16 cellular contexts compared by ENCODE assay signal in the genomic region with DNA sequence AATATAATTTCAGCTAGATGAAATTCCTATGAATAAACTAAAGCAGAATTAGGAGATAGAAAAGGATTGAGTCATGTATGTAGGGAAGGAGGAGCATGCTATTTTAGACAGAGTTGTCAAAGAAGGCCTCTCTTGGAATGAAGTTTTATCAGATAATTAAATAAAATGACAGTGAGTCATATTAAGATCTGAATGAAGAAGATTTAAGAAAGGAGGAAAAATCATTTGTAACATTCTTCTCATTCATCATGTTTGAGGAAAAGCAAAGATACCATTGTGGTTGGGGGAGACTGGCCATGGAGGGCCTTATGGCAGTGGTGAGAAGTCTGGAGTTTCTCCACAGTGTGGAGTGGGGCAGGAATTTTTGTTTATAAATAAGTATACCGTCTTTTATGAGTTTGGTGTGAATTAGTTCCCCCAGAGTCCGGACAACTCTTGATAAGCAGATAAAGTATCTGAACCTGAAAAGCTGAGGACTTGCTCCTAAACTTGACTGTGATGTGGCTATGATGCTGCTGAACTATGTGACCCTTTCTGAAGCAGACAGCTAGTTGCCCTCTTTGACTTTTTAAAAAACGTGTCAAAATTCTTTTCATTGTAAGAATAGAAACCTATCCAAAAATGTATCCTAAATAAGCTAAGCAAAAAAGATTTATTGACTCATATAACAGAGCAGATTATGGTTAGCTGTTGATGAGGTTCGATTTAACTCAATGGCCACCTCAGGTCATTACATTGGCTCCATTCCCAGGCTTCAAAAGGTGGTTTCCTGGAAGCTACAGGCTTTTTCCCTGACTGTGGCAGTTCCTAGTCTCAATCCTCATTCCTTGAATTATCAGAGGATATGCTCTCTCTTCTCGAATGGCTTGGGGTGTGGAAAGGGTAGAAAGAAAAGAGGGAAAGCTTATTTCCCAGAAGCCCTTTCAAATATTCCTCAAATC.
DNase-seq lines count a peak whose midpoint lies in the region; ATAC-seq and TF ChIP-seq lines count a peak whose summit lies in the region.
"Had no signal": no experiment of that assay in that cellular context is flagged by ENCODE, and none has a peak within 500 bp of the region (broad histone marks: within the 10 kb centered on the region; RNA-seq: fewer than 3 reads in every experiment).

No MANE protein-coding gene starts in this region.

- H3K36me3 ChIP-seq in adipocyte (ENCODE audit: control insufficient read depth, insufficient read depth, low read length, severe bottlenecking) (no peaks in the 10 kb centered on the region), upper lobe of left lung (no peaks in the 10 kb centered on the region), body of pancreas (replicated peaks in 1 of 2; ENCODE audit: insufficient read depth in 1 of 2, low read depth in 2 of 2) (no peaks in the 10 kb centered on the region)
- H3K36me3 ChIP-seq: SJCRH30 had no signal

- H3K27me3 ChIP-seq in adipocyte (replicated peaks; ENCODE audit: control insufficient read depth, insufficient read depth, low read length) (no peaks in the 10 kb centered on the region), upper lobe of left lung (no peaks in the 10 kb centered on the region), body of pancreas (no peaks in the 10 kb centered on the region)
- H3K27me3 ChIP-seq: SJCRH30 had no signal

- no peaks in the 10 kb centered on the region for H3K4me1 ChIP-seq in adipocyte (ENCODE audit: control insufficient read depth, insufficient read depth, low read length)
- no peaks in the 10 kb centered on the region for H3K4me1 ChIP-seq in upper lobe of left lung
- no peaks in the 10 kb centered on the region for H3K4me1 ChIP-seq in body of pancreas
- H3K4me1 ChIP-seq: SJCRH30 had no signal

- DNase-seq in A172 (ENCODE audit: low spot score) (peak; percentile 36), HFFc6 (peak; percentile 47), adipocyte (ENCODE audit: low read depth) (peak; percentile 6), neural crest cell (ENCODE audit: low read depth, low spot score) (no peak), upper lobe of left lung (no peak), T-helper 9 cell (no peak), body of pancreas (no peak)
- DNase-seq: 8988T; CD4-positive, alpha-beta T cell; EL; NCI-H1417 treated with DMSO at 0.1 percent for 48 hours; NCI-H187 treated with DMSO at 0.1 percent for 48 hours; NCI-H2227 treated with DMSO at 0.1 percent for 48 hours; NCI-H524; SJCRH30 had no signal

- H3K27ac ChIP-seq in upper lobe of left lung = no peak overlapping the region
- no peak overlapping the region for H3K27ac ChIP-seq in body of pancreas
- H3K27ac ChIP-seq: SJCRH30 had no signal

- peak overlapping the region; percentile 64; the same call in 1 of the 2 replicates for H3K27ac Mint-ChIP-seq in HFFc6
- peak overlapping the region; percentile 43 for H3K27ac Mint-ChIP-seq in neural crest cell (ENCODE audit: unreplicated experiment)
- H3K27ac Mint-ChIP-seq: CD4-positive, alpha-beta T cell had no signal

- H3K36me3 Mint-ChIP-seq in HFFc6 (ENCODE audit: low read depth) (peaks cover 16% of the 10 kb centered on the region), neural crest cell (ENCODE audit: low read depth) (peaks cover 5% of the 10 kb centered on the region)

- H3K4me3 Mint-ChIP-seq in HFFc6 = peak overlapping the region; percentile 14
- no peak overlapping the region for H3K4me3 Mint-ChIP-seq in neural crest cell
- H3K4me3 Mint-ChIP-seq: CD4-positive, alpha-beta T cell had no signal

- TF ChIP-seq EP300 in upper lobe of left lung (IDR thresholded peaks at IDR 0.05) = no peak

- H3K4me1 Mint-ChIP-seq in HFFc6 (ENCODE audit: low read depth) = peaks cover 30% of the 10 kb centered on the region
- H3K4me1 Mint-ChIP-seq in neural crest cell = no peaks in the 10 kb centered on the region

- ATAC-seq in upper lobe of left lung (ENCODE audit: low FRiP score in 2 of 2) (no peak), HG03095 (IDR thresholded peaks at IDR 0.05; ENCODE audit: unreplicated experiment) (no peak), body of pancreas (no peak)

- H3K27me3 Mint-ChIP-seq in HFFc6 (ENCODE audit: insufficient read depth) = no peaks in the 10 kb centered on the region; the same call in 1 of the 2 replicates
- no peaks in the 10 kb centered on the region for H3K27me3 Mint-ChIP-seq in neural crest cell (ENCODE audit: low read depth)
- H3K27me3 Mint-ChIP-seq: CD4-positive, alpha-beta T cell had no signal

- TF ChIP-seq CTCF in HFFc6 (IDR thresholded peaks at IDR 0.05) = no peak
- no peak for TF ChIP-seq CTCF in neural crest cell (conservative IDR thresholded peaks at IDR 0.05)
- no peak for TF ChIP-seq CTCF in upper lobe of left lung (IDR thresholded peaks at IDR 0.05)
- TF ChIP-seq CTCF in body of pancreas (IDR thresholded peaks at IDR 0.05) = no peak

- no peak overlapping the region for H3K9ac ChIP-seq in adipocyte (ENCODE audit: low read length)

- intact Hi-C loops in body of pancreas (cut with DNase I) = no loop called here

- TF ChIP-seq POLR2A in upper lobe of left lung (IDR thresholded peaks at IDR 0.05) (no peak), body of pancreas (IDR thresholded peaks at IDR 0.05) (no peak)

- H3K4me3 ChIP-seq in adipocyte (ENCODE audit: low read length) = no peak overlapping the region
- H3K4me3 ChIP-seq in upper lobe of left lung = no peak overlapping the region
- no peak overlapping the region for H3K4me3 ChIP-seq in body of pancreas
- H3K4me3 ChIP-seq: SJCRH30 had no signal

- 59 to 64% methylated on average over 5 of the region's 5 CpGs for WGBS in upper lobe of left lung, 2 donors
- 44 to 53% methylated on average over 5 of the region's 5 CpGs for WGBS in body of pancreas, 2 donors

- peaks cover 9% of the 10 kb centered on the region for H3K9me3 ChIP-seq in adipocyte (ENCODE audit: control insufficient read depth, low read length)
- H3K9me3 ChIP-seq in upper lobe of left lung = no peaks in the 10 kb centered on the region
- H3K9me3 ChIP-seq in body of pancreas = peaks cover 0 to 6% (median 0%) of the 10 kb centered on the region in 3 donors
- H3K9me3 ChIP-seq: SJCRH30 had no signal

- peaks cover 22% of the 10 kb centered on the region for H3K9me3 Mint-ChIP-seq in HFFc6
- peaks cover 9% of the 10 kb centered on the region for H3K9me3 Mint-ChIP-seq in neural crest cell

Comparison
In these comparisons a context has a peak if more than half of its experiments do, and no peak if none do; other contexts are left out.
1. DNase-seq: peak in A172 (single experiment), HFFc6 (single experiment) and adipocyte (single experiment); none in neural crest cell (single experiment), upper lobe of left lung (0 of 2), T-helper 9 cell (single experiment) and body of pancreas (0 of 4).